8 cellular contexts compared by ENCODE assay signal in the genomic region with DNA sequence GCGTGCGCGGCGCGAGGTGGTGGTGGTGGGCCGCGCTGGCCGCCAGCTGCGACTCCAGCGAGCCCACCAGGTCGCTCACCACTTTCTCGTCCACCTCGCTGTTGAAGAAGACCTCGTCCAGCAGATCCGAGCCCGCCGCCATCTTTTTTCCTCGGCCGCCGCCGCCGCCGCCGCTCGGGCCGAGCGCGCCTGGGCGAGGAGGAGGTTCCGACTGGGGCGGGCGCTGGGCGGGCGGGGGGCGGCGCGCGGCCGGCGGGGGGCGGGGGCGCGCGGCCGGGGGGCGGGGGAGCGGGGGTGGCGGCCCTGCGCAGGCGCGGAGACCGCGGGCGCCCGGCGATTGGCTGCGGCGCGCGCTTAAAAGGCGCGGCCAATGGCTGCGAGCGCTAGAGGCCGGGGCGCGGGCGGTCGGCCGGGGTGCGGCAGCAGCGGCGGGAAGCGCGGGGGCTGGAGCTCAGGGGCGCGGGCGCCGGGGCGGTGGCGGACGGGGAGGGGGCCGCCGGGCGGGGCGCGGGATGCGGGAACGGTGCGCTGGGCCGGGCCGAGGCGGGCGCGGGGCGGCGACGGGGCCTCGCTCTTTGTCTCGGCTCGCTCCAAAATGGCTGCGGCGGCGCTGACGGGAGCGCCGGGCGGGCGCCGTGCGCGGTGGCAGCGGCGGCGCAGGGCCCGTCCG. TPM values are rescaled to one million over a fixed set of nuclear protein-coding genes. Genes with fewer than 3 reads are reported as not detected.
DNase-seq lines count a peak whose midpoint lies in the region; ATAC-seq lines count a peak whose summit lies in the region.

A gene with protein sequence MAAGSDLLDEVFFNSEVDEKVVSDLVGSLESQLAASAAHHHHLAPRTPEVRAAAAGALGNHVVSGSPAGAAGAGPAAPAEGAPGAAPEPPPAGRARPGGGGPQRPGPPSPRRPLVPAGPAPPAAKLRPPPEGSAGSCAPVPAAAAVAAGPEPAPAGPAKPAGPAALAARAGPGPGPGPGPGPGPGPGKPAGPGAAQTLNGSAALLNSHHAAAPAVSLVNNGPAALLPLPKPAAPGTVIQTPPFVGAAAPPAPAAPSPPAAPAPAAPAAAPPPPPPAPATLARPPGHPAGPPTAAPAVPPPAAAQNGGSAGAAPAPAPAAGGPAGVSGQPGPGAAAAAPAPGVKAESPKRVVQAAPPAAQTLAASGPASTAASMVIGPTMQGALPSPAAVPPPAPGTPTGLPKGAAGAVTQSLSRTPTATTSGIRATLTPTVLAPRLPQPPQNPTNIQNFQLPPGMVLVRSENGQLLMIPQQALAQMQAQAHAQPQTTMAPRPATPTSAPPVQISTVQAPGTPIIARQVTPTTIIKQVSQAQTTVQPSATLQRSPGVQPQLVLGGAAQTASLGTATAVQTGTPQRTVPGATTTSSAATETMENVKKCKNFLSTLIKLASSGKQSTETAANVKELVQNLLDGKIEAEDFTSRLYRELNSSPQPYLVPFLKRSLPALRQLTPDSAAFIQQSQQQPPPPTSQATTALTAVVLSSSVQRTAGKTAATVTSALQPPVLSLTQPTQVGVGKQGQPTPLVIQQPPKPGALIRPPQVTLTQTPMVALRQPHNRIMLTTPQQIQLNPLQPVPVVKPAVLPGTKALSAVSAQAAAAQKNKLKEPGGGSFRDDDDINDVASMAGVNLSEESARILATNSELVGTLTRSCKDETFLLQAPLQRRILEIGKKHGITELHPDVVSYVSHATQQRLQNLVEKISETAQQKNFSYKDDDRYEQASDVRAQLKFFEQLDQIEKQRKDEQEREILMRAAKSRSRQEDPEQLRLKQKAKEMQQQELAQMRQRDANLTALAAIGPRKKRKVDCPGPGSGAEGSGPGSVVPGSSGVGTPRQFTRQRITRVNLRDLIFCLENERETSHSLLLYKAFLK (minus strand): TSS at position 213 of the 670 bp plus-strand sequence. CDS start 71 bp downstream, at position 142.

- peak within 1 kb of the TSS; percentile 63 for H3K27ac ChIP-seq in effector memory CD4-positive, alpha-beta T cell (ENCODE audit: insufficient read depth, low read length, poor library complexity, severe bottlenecking)
- peak within 1 kb of the TSS; percentile 6 for H3K27ac ChIP-seq in mesenchymal stem cell (ENCODE audit: low read length, poor library complexity, severe bottlenecking)

- H4K91ac ChIP-seq in mesenchymal stem cell (ENCODE audit: low read length), result peak within 1 kb of the TSS; percentile 79

- peak within 1 kb of the TSS in 1 of 2 experiments; percentile 98 for H3K14ac ChIP-seq in mesenchymal stem cell (ENCODE audit: low read length in 2 of 2)

- H3K4me1 ChIP-seq in effector memory CD4-positive, alpha-beta T cell (ENCODE audit: control insufficient read depth, insufficient read depth, low read length, poor library complexity, severe bottlenecking), result peaks cover 34% of the 10 kb centered on the region
- peaks cover 17% of the 10 kb centered on the region for H3K4me1 ChIP-seq in mesenchymal stem cell (ENCODE audit: control insufficient read depth, insufficient read depth, low read depth, low read length)

- H3K36me3 ChIP-seq in effector memory CD4-positive, alpha-beta T cell (ENCODE audit: control insufficient read depth, insufficient read depth, low read length), result no peaks in the 10 kb centered on the region
- H3K36me3 ChIP-seq in mesenchymal stem cell (ENCODE audit: control insufficient read depth in 1 of 2, insufficient read depth in 2 of 2, low read depth in 1 of 2, low read length in 2 of 2), result peaks cover 0 to 13% of the 10 kb centered on the region in 2 experiments

- peak within 1 kb of the TSS; percentile 97 for H4K8ac ChIP-seq in mesenchymal stem cell (ENCODE audit: low read length)

- H3K18ac ChIP-seq in mesenchymal stem cell (ENCODE audit: low read depth in 1 of 2, low read length in 2 of 2), result peak within 1 kb of the TSS; percentile 87 to 93

- 0% methylated on average over 42 of the region's 117 CpGs for WGBS in mesenchymal stem cell

- peak within 1 kb of the TSS in 1 of 2 experiments; percentile 72 for H2BK12ac ChIP-seq in mesenchymal stem cell (ENCODE audit: low read length in 2 of 2)

- H3K4me2 ChIP-seq in mesenchymal stem cell (ENCODE audit: low read length, poor library complexity, severe bottlenecking), result peak within 1 kb of the TSS; percentile 77

- peak within 1 kb of the TSS; percentile 96 for H2BK120ac ChIP-seq in mesenchymal stem cell (ENCODE audit: low read depth, low read length)

- H3K4me3 ChIP-seq in effector memory CD4-positive, alpha-beta T cell (ENCODE audit: insufficient read depth, low read depth, low read length, poor library complexity, severe bottlenecking), result peak within 1 kb of the TSS; percentile 84
- peak within 1 kb of the TSS; percentile 82 to 90 for H3K4me3 ChIP-seq in mesenchymal stem cell (ENCODE audit: insufficient read depth in 1 of 2, low read depth in 1 of 2, low read length in 2 of 2)

- peak within 1 kb of the TSS; percentile 70 to 88 for H3K4ac ChIP-seq in mesenchymal stem cell (ENCODE audit: low read depth in 1 of 2, low read length in 2 of 2)

- no peak within 1 kb of the TSS for H2AK5ac ChIP-seq in mesenchymal stem cell (ENCODE audit: low read length, severe bottlenecking)

- peaks cover 19% of the 10 kb centered on the region for H3K79me1 ChIP-seq in mesenchymal stem cell (replicated peaks; ENCODE audit: low read length, poor library complexity, severe bottlenecking)

- H3K9ac ChIP-seq in mesenchymal stem cell (ENCODE audit: low read length), result peak within 1 kb of the TSS; percentile 89

- DNase-seq in C1 segment of cervical spinal cord (lab: John Stamatoyannopoulos, UW) (peak in 13 of 14 donors; percentile 35 to 92 (median 68)), NCI-H82 treated with DMSO at 0.1 percent for 48 hours (lab: John Stamatoyannopoulos, UW; ENCODE audit: unreplicated experiment) (peak; percentile 46), mesenchymal stem cell (peak; percentile 73)
- DNase-seq in activated CD8-positive, alpha-beta memory T cell treated with anti-CD3 and anti-CD28 coated beads for 24 hours, result peak; percentile 93
- DNase-seq in effector memory CD4-positive, alpha-beta T cell, result peak; percentile 70 to 77 (median 76)
- DNase-seq in stimulated activated CD8-positive, alpha-beta memory T cell treated with anti-CD3 and anti-CD28 coated beads, Interleukin-12 subunit alpha, Interleukin-12 subunit beta, amount 100 ng/mL, for 4 hours (ENCODE audit: low read depth), result peak; percentile 76

- ATAC-seq in GM19324 (IDR thresholded peaks at IDR 0.05; ENCODE audit: low FRiP score, unreplicated experiment) (peak; percentile 84), HG03460 (IDR thresholded peaks at IDR 0.05; ENCODE audit: unreplicated experiment) (peak; percentile 54)

- H2AFZ ChIP-seq in mesenchymal stem cell (ENCODE audit: low read depth, low read length), result peak within 1 kb of the TSS; percentile 95

- no peak within 1 kb of the TSS for H3K23ac ChIP-seq in mesenchymal stem cell (ENCODE audit: low read length in 2 of 2)

- H2BK5ac ChIP-seq in mesenchymal stem cell (ENCODE audit: low read depth, low read length, poor library complexity, severe bottlenecking), result no peak within 1 kb of the TSS

- H3K27me3 ChIP-seq in effector memory CD4-positive, alpha-beta T cell (replicated peaks; ENCODE audit: control insufficient read depth, insufficient read depth, low read length, poor library complexity, severe bottlenecking), result no peaks in the 10 kb centered on the region
- no peaks in the 10 kb centered on the region for H3K27me3 ChIP-seq in mesenchymal stem cell (ENCODE audit: control insufficient read depth in 1 of 2, insufficient read depth in 1 of 2, low read length in 2 of 2)

- peak within 1 kb of the TSS; percentile 94 for H2BK15ac ChIP-seq in mesenchymal stem cell (ENCODE audit: low read depth, poor library complexity, severe bottlenecking)

- H3K9me3 ChIP-seq in effector memory CD4-positive, alpha-beta T cell (ENCODE audit: control insufficient read depth, low read length), result no peaks in the 10 kb centered on the region
- H3K9me3 ChIP-seq in mesenchymal stem cell (ENCODE audit: control insufficient read depth, low read length), result no peaks in the 10 kb centered on the region

RNA-seq across cellular contexts. Expression of the gene that starts here (rescaled TPM):
- polyA plus RNA-seq in mesenchymal stem cell (2013, experiment 1 of 2), result 9.1 TPM
- polyA plus RNA-seq in mesenchymal stem cell (2013, experiment 2 of 2), result 6.2 TPM

Comparison
In these comparisons a context has a peak if more than half of its experiments do, and no peak if none do; other contexts are left out.
1. Peak in every context shown above with its lines: DNase-seq, ATAC-seq, H3K4me3 ChIP-seq and H3K27ac ChIP-seq.